29 cellular contexts compared by ENCODE assay signal in the genomic region with DNA sequence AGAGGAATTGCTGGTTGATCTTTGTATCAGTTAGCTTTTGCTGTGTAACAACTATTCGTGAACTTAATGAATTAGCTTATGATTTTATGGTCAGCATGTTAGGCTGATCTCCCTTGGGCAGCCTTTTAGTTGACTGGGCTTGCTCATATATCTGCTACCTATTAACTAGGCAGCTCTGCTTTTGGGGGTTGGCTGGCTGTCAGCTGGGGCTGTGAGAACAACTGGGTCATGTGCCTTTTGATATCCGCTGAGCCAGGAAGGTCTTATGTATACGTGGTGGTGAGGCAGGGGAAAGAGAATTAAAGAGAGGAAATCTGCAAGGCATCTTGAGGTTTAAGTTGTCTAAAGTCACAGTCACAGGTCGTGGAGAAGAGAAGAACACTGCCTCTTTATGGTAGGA.
"Had no signal": no experiment of that assay in that cellular context is flagged by ENCODE, and none has a peak within 500 bp of the region (broad histone marks: within the 10 kb centered on the region; RNA-seq: fewer than 3 reads in every experiment).

No MANE protein-coding gene starts in this region.

- H3K9me3 Mint-ChIP-seq: activated CD4-positive, alpha-beta memory T cell treated with anti-CD3 and anti-CD28 coated beads for 36 hours; activated T-helper 1 cell treated with anti-CD3 and anti-CD28 coated beads, Interleukin-12 subunit alpha, Interleukin-12 subunit beta, Interleukin-2, Interleukin-4 antibody, amounts not matched to agents 30 ng/mL and 10 ng/mL and 1 ng/mL, durations not matched to agents 14 hours and 24 hours and 36 hours; effector memory CD8-positive, alpha-beta T cell had no signal

- ATAC-seq: activated CD4-positive, alpha-beta T cell treated with anti-CD3 and anti-CD28 coated beads for 36 hours; activated CD8-positive, alpha-beta memory T cell treated with anti-CD3 and anti-CD28 coated beads, Interleukin-2, amount 10 ng/mL, durations not matched to agents 7 days and 5 days; activated CD8-positive, alpha-beta T cell treated with anti-CD3 and anti-CD28 coated beads, Interleukin-2, amount 10 ng/mL, durations not matched to agents 7 days and 5 days; effector memory CD8-positive, alpha-beta T cell; foreskin keratinocyte; gastrocnemius medialis had no signal

- H3K4me3 Mint-ChIP-seq: activated CD4-positive, alpha-beta memory T cell treated with anti-CD3 and anti-CD28 coated beads for 36 hours; activated CD4-positive, alpha-beta T cell treated with anti-CD3 and anti-CD28 coated beads for 36 hours; activated CD4-positive, alpha-beta T cell treated with anti-CD3 and anti-CD28 coated beads, Interleukin-2, amount 10 ng/mL, durations not matched to agents 24 days and 14 days; activated CD8-positive, alpha-beta memory T cell treated with anti-CD3 and anti-CD28 coated beads, Interleukin-2, amount 10 ng/mL, durations not matched to agents 7 days and 5 days; activated CD8-positive, alpha-beta T cell treated with anti-CD3 and anti-CD28 coated beads, Interleukin-2, amount 10 ng/mL, durations not matched to agents 7 days and 5 days; activated naive CD8-positive, alpha-beta T cell; activated T-helper 1 cell treated with anti-CD3 and anti-CD28 coated beads, Interleukin-12 subunit alpha, Interleukin-12 subunit beta, Interleukin-2, Interleukin-4 antibody, amounts not matched to agents 30 ng/mL and 10 ng/mL and 1 ng/mL, durations not matched to agents 14 hours and 24 hours and 36 hours; effector memory CD8-positive, alpha-beta T cell had no signal

- DNase-seq: activated CD4-positive, alpha-beta memory T cell treated with anti-CD3 and anti-CD28 coated beads for 36 hours; activated CD4-positive, alpha-beta T cell treated with anti-CD3 and anti-CD28 coated beads for 36 hours; activated CD4-positive, alpha-beta T cell treated with anti-CD3 and anti-CD28 coated beads, Interleukin-2, amount 10 ng/mL, durations not matched to agents 24 days and 14 days; activated CD4-positive, CD25-positive, alpha-beta regulatory T cell; activated CD4-positive, CD25-positive, alpha-beta regulatory T cell treated with anti-CD3 and anti-CD28 coated beads, Interleukin-2, amount 50 U/mL, for 72 hours; activated CD8-positive, alpha-beta memory T cell treated with anti-CD3 and anti-CD28 coated beads, Interleukin-2, amount 10 ng/mL, durations not matched to agents 7 days and 5 days; activated CD8-positive, alpha-beta memory T cell treated with anti-CD3 and anti-CD28 coated beads, Interleukin-2, amount 50 U/mL, for 4 hours; activated CD8-positive, alpha-beta T cell treated with anti-CD3 and anti-CD28 coated beads, Interleukin-2, amount 10 ng/mL, durations not matched to agents 7 days and 5 days; activated effector memory CD4-positive, alpha-beta T cell treated with anti-CD3 and anti-CD28 coated beads, Interleukin-2, amount 50 U/mL, for 16 hours; activated naive CD4-positive, alpha-beta T cell treated with anti-CD3 and anti-CD28 coated beads, Interleukin-2, amount 50 U/mL, for 16 hours; activated T-cell treated with anti-CD3 and anti-CD28 coated beads, Interleukin-2, amount 50 U/mL, for 1 hour; activated T-cell treated with anti-CD3 and anti-CD28 coated beads, Interleukin-2, amount 50 U/mL, for 48 hours; amniotic stem cell; anterior cingulate cortex; brain microvascular endothelial cell; caudate nucleus; cortex of kidney; dermis blood vessel endothelial cell; effector CD4-positive, alpha-beta T cell; effector memory CD8-positive, alpha-beta T cell; erythroblast; foreskin keratinocyte; gastrocnemius medialis; glutamatergic neuron; heart right ventricle; T-helper 2 cell had no signal

- H3K27ac Mint-ChIP-seq: activated CD4-positive, alpha-beta memory T cell treated with anti-CD3 and anti-CD28 coated beads for 36 hours; activated CD4-positive, alpha-beta T cell treated with anti-CD3 and anti-CD28 coated beads for 36 hours; activated CD4-positive, alpha-beta T cell treated with anti-CD3 and anti-CD28 coated beads, Interleukin-2, amount 10 ng/mL, durations not matched to agents 24 days and 14 days; activated CD8-positive, alpha-beta memory T cell treated with anti-CD3 and anti-CD28 coated beads, Interleukin-2, amount 10 ng/mL, durations not matched to agents 7 days and 5 days; activated CD8-positive, alpha-beta T cell treated with anti-CD3 and anti-CD28 coated beads, Interleukin-2, amount 10 ng/mL, durations not matched to agents 7 days and 5 days; activated T-helper 1 cell treated with anti-CD3 and anti-CD28 coated beads, Interleukin-12 subunit alpha, Interleukin-12 subunit beta, Interleukin-2, Interleukin-4 antibody, amounts not matched to agents 30 ng/mL and 10 ng/mL and 1 ng/mL, durations not matched to agents 14 hours and 24 hours and 36 hours; activated T-helper 2 cell treated with anti-CD3 and anti-CD28 coated beads, Interferon-gamma antibody, Interleukin-2, Interleukin-4, amounts not matched to agents 10 μg/mL and 5 μg/mL and 100 μg/mL, durations not matched to agents 14 hours and 24 hours and 36 hours; effector memory CD8-positive, alpha-beta T cell had no signal

- H3K27me3 Mint-ChIP-seq: activated CD4-positive, alpha-beta memory T cell treated with anti-CD3 and anti-CD28 coated beads for 36 hours; activated CD4-positive, alpha-beta T cell treated with anti-CD3 and anti-CD28 coated beads for 36 hours; activated CD4-positive, alpha-beta T cell treated with anti-CD3 and anti-CD28 coated beads, Interleukin-2, amount 10 ng/mL, durations not matched to agents 24 days and 14 days; activated CD8-positive, alpha-beta memory T cell treated with anti-CD3 and anti-CD28 coated beads, Interleukin-2, amount 10 ng/mL, durations not matched to agents 7 days and 5 days; activated naive CD8-positive, alpha-beta T cell; effector memory CD8-positive, alpha-beta T cell had no signal
